ENCODE assay signal across 8 cellular contexts in the genomic region with DNA sequence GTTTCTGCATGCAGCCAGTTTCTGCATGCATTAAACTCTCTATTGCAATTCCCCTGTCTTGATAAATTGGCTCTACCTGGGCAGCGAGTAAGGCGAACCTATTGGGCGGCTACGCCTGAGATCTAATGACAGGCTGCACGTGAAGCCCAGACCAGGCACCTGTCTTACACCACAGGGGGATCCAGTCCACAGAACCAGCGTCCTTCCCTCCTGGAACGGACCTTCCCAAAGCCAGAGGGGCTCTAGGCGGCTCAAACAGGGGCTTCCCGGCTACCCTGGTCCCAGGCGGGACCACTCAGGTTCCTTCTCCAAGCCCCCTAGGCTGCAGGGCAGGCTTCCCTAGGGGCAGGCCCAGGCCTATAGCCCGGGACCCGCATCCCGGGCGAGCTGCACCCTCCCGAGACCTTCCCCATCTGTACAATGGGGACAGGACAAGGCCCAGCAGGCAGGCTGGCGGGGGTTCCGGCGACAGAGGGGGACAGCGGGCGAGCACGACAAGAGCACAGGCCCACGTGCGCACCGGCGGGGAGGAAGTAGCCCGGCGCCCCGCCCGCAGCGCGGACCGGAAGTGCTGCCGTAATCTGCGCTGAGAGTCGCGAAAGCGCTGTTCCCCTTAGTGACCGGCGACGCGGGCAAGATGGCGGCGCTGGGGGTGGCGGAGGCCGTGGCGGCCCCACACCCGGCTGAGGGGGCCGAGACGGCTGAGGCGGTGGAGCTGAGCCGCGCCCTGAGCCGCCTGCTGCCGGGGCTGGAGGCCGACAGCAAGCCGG. TPM values are rescaled to one million over a fixed set of nuclear protein-coding genes. Genes with fewer than 3 reads are reported as not detected.
DNase-seq lines count a peak whose midpoint lies in the region; ATAC-seq, FAIRE-seq and TF ChIP-seq lines count a peak whose summit lies in the region.

A gene (plus strand): TSS at position 616 of the 770 bp plus-strand sequence. CDS start 22 bp downstream, at position 638.

- H3K36me3 ChIP-seq in bronchial epithelial cell (ENCODE audit: control insufficient read depth, insufficient read depth, low read length): no peaks in the 10 kb centered on the region

- FAIRE-seq in bronchial epithelial cell (lab: Jason Lieb, UNC): no peak

- TF ChIP-seq CTCF in WI38 (IDR thresholded peaks at IDR 0.05; ENCODE audit: low read depth, low read length) (no peak), bronchial epithelial cell (IDR thresholded peaks at IDR 0.05; ENCODE audit: insufficient read depth, low read length, severe bottlenecking) (no peak)

- peak within 1 kb of the TSS; percentile 57 for H3K4me3 ChIP-seq in WI38 (ENCODE audit: low read depth, low read length)
- peak within 1 kb of the TSS; percentile 48 for H3K4me3 ChIP-seq in bronchial epithelial cell (ENCODE audit: low read depth, low read length)

- DNase-seq in ACHN: peak; percentile 92
- DNase-seq in NCI-H2171 treated with DMSO at 0.1 percent for 48 hours (lab: John Stamatoyannopoulos, UW): peak; percentile 91
- DNase-seq in bronchial epithelial cell (ENCODE audit: low read depth): peak; percentile 59
- peak; percentile 85 for DNase-seq in iris pigment epithelial cell (ENCODE audit: low read depth)
- DNase-seq in stimulated activated CD4-positive, alpha-beta T cell treated with anti-CD3 and anti-CD28 coated beads, Interleukin-12 subunit alpha, Interleukin-12 subunit beta, amount 100 ng/mL, for 24 hours (ENCODE audit: low read depth in 2 of 2): peak; percentile 69 to 86

- no peaks in the 10 kb centered on the region for H3K27me3 ChIP-seq in bronchial epithelial cell (ENCODE audit: control insufficient read depth, insufficient read depth, low read length)

- in situ Hi-C loops in ACHN (cut with HindIII; ENCODE audit: low pct_ligation_motif_present, low pct_unique_long_range_greater_than_20kb, low sequenced_read_pairs): no loop called here

- ATAC-seq in GM18867 (IDR thresholded peaks at IDR 0.05; ENCODE audit: unreplicated experiment) (peak; percentile 86), HG03097 (IDR thresholded peaks at IDR 0.05; ENCODE audit: low FRiP score, unreplicated experiment) (peak; percentile 72)

RNA-seq across cellular contexts. Expression of the gene that starts here (rescaled TPM):
- 9.6 and 9.7 TPM in 2 replicates for total RNA-seq in bronchial epithelial cell

Comparison
In these comparisons a context has a peak if more than half of its experiments do, and no peak if none do; other contexts are left out.
1. Peak in every context shown above with its lines: DNase-seq, ATAC-seq and H3K4me3 ChIP-seq.